In the genomic region with DNA sequence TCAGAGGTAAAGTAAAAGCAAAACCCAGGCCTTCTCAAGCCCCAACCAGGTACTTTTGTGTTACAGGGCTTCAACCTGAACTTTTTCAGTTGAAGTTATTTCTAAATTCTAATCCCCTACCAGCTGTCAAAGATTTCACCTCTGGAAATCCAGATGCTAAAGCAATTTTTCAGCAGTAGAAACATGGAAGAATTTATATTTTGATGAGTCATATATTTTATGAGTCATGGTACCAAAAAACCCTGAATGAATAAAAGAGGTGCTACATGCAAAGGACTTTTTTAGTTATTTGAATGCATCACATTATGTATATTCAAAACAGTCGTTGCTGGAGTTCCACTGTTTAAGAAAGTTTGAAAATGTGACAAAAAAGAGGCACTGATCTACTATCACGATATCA, we compare ENCODE assay signal across 21 cellular contexts.
A peak's percentile ranks its signal among the peaks of the same experiment; 100 is the strongest.
DNase-seq lines count a peak whose midpoint lies in the region; ATAC-seq, FAIRE-seq and TF ChIP-seq lines count a peak whose summit lies in the region.
"Had no signal": no experiment of that assay in that cellular context is flagged by ENCODE, and none has a peak within 500 bp of the region (broad histone marks: within the 10 kb centered on the region; RNA-seq: fewer than 3 reads in every experiment).

No MANE protein-coding gene starts in this region.

- H3K79me2 ChIP-seq in GM23338 (replicated peaks; ENCODE audit: insufficient read depth) (no peaks in the 10 kb centered on the region), astrocyte (ENCODE audit: insufficient read depth, low read length) (no peaks in the 10 kb centered on the region)

- TF ChIP-seq POLR2A in tibial nerve (IDR thresholded peaks at IDR 0.05) = no peak

- no peak overlapping the region for H3K4me3 Mint-ChIP-seq in GM23338
- no peak overlapping the region for H3K4me3 Mint-ChIP-seq in astrocyte (ENCODE audit: unreplicated experiment)

- TF ChIP-seq EP300 in tibial nerve (IDR thresholded peaks at IDR 0.05) = no peak

- 82 to 86% methylated on average over 2 of the region's 2 CpGs for WGBS in tibial nerve, 2 donors

- no peak overlapping the region for H3K9ac ChIP-seq in astrocyte (ENCODE audit: low read length)

- H4K20me1 ChIP-seq in GM23338 (replicated peaks; ENCODE audit: insufficient read depth) (no peaks in the 10 kb centered on the region), astrocyte (ENCODE audit: insufficient read depth, low read length) (no peaks in the 10 kb centered on the region)

- H3K4me2 ChIP-seq in GM23338 (no peak overlapping the region), astrocyte (ENCODE audit: low read length) (no peak overlapping the region)

- no peaks in the 10 kb centered on the region for H3K27me3 ChIP-seq in GM23338 (ENCODE audit: insufficient read depth)
- no peaks in the 10 kb centered on the region for H3K27me3 ChIP-seq in astrocyte (ENCODE audit: insufficient read depth, low read length)
- no peaks in the 10 kb centered on the region for H3K27me3 ChIP-seq in tibial nerve

- no peaks in the 10 kb centered on the region for H3K9me2 ChIP-seq in GM23338 (ENCODE audit: insufficient read depth)

- H3F3A ChIP-seq in GM23338 (replicated peaks; ENCODE audit: low read depth) = no peaks in the 10 kb centered on the region

- H3K36me3 ChIP-seq in GM23338 (ENCODE audit: insufficient read depth) = no peaks in the 10 kb centered on the region
- no peaks in the 10 kb centered on the region for H3K36me3 ChIP-seq in astrocyte (ENCODE audit: insufficient read depth, low read length)
- H3K36me3 ChIP-seq in tibial nerve = no peaks in the 10 kb centered on the region
- H3K36me3 ChIP-seq: HAP-1 had no signal

- no peak for ATAC-seq in GM23338
- ATAC-seq in GM19463 (IDR thresholded peaks at IDR 0.05; ENCODE audit: unreplicated experiment) = no peak

- peak; percentile 13 for DNase-seq in AG08395 (ENCODE audit: low spot score)
- DNase-seq in GM23338 (ENCODE audit: low spot score) = no peak
- DNase-seq in astrocyte (ENCODE audit: low read depth) = peak; percentile 14
- peak; percentile 8 for DNase-seq in fibroblast of pulmonary artery (ENCODE audit: low read depth)
- DNase-seq in tibial nerve (ENCODE audit: low spot score in 2 of 2) = no peak
- DNase-seq in activated effector memory CD4-positive, alpha-beta T cell treated with anti-CD3 and anti-CD28 coated beads, Interleukin-2, amount 50 U/mL, for 16 hours = no peak
- DNase-seq in COLO829 (ENCODE audit: low spot score) = no peak
- DNase-seq: AML-193, DMS79, KG1, NCI-H1417 treated with DMSO at 0.1 percent for 48 hours, NCI-H1930, NCI-H226, NCI-H524, NCI-H82, OCI-M1, RPMI8226, SHP77 treated with DMSO at 0.1 percent for 48 hours had no signal

- H3K4me1 ChIP-seq in GM23338 (ENCODE audit: insufficient read depth) (no peaks in the 10 kb centered on the region), astrocyte (ENCODE audit: insufficient read depth, low read length) (no peaks in the 10 kb centered on the region), tibial nerve (no peaks in the 10 kb centered on the region)
- H3K4me1 ChIP-seq: HAP-1 had no signal

- TF ChIP-seq CTCF in GM23338 (conservative IDR thresholded peaks at IDR 0.05; ENCODE audit: low read depth in 2 of 2) (no peak), astrocyte (IDR thresholded peaks at IDR 0.05; ENCODE audit: insufficient read depth, low read depth, low read length) (no peak), fibroblast of pulmonary artery (IDR thresholded peaks at IDR 0.05; ENCODE audit: low read length, missing control alignments) (no peak), tibial nerve (IDR thresholded peaks at IDR 0.05) (no peak)

- H3K27ac Mint-ChIP-seq in GM23338 (peak overlapping the region; percentile 54), astrocyte (ENCODE audit: unreplicated experiment) (no peak overlapping the region)

- H3K4me3 ChIP-seq in GM23338 (no peak overlapping the region), astrocyte (ENCODE audit: insufficient read depth, low read depth, low read length) (no peak overlapping the region), fibroblast of pulmonary artery (replicated peaks; ENCODE audit: low read depth, low read length) (no peak overlapping the region), tibial nerve (no peak overlapping the region)
- H3K4me3 ChIP-seq: HAP-1 had no signal

- H3K9me3 ChIP-seq in astrocyte (ENCODE audit: insufficient read depth, low read depth, low read length) (no peaks in the 10 kb centered on the region), tibial nerve (no peaks in the 10 kb centered on the region)
- H3K9me3 ChIP-seq: HAP-1 had no signal

- no peak for FAIRE-seq in astrocyte (lab: Jason Lieb, UNC)

- H3K27me3 Mint-ChIP-seq in GM23338 (ENCODE audit: insufficient read depth, low read depth, poor library complexity) (no peaks in the 10 kb centered on the region), astrocyte (ENCODE audit: low read depth, unreplicated experiment) (no peaks in the 10 kb centered on the region)

- no peaks in the 10 kb centered on the region for H3K9me3 Mint-ChIP-seq in GM23338
- H3K9me3 Mint-ChIP-seq in astrocyte (ENCODE audit: unreplicated experiment) = no peaks in the 10 kb centered on the region

- H3K27ac ChIP-seq in GM23338 (ENCODE audit: low read depth) = no peak overlapping the region
- no peak overlapping the region for H3K27ac ChIP-seq in astrocyte (ENCODE audit: low read depth, low read length)
- no peak overlapping the region for H3K27ac ChIP-seq in tibial nerve
- H3K27ac ChIP-seq: C4-2B had no signal

- no peaks in the 10 kb centered on the region for H3K36me3 Mint-ChIP-seq in GM23338 (ENCODE audit: low read depth)
- H3K36me3 Mint-ChIP-seq in astrocyte (ENCODE audit: low read depth, unreplicated experiment) = no peaks in the 10 kb centered on the region

- H3K4me1 Mint-ChIP-seq in GM23338 = peaks cover 7% of the 10 kb centered on the region
- H3K4me1 Mint-ChIP-seq in astrocyte (ENCODE audit: low read depth, unreplicated experiment) = no peaks in the 10 kb centered on the region

- H2AFZ ChIP-seq in GM23338 (peak overlapping the region; percentile 36; the same call in 1 of the 2 replicates), astrocyte (ENCODE audit: low read depth, low read length) (no peak overlapping the region)

TF ChIP-seq in GM23338, 12 proteins besides CTCF, POLR2A, EP300 and RAD21 (continues in another document):
- TF ChIP-seq JUNB (IDR thresholded peaks at IDR 0.05; ENCODE audit: unreplicated experiment) (no peak), EZH2phosphoT487 (IDR thresholded peaks at IDR 0.05; ENCODE audit: unreplicated experiment) (no peak), ETS1 (IDR thresholded peaks at IDR 0.05) (no peak), POLR2AphosphoS5 (IDR thresholded peaks at IDR 0.05; ENCODE audit: low read depth) (no peak), STAT1 (IDR thresholded peaks at IDR 0.05; ENCODE audit: unreplicated experiment) (no peak), CREB1 (CRISPR knock-in tag; IDR thresholded peaks at IDR 0.05; ENCODE audit: low read depth) (no peak), ZNF331 (CRISPR knock-in tag; IDR thresholded peaks at IDR 0.05; ENCODE audit: low read depth) (no peak), ZNF114 (CRISPR knock-in tag; IDR thresholded peaks at IDR 0.05) (no peak), EZH2 (IDR thresholded peaks at IDR 0.05; ENCODE audit: low read depth, unreplicated experiment) (no peak)

Comparison
In these comparisons a context has a peak if more than half of its experiments do, and no peak if none do; other contexts are left out.
1. DNase-seq: peak in AG08395 (single experiment), astrocyte (single experiment) and fibroblast of pulmonary artery (single experiment); none in GM23338 (single experiment), tibial nerve (0 of 2), activated effector memory CD4-positive, alpha-beta T cell treated with anti-CD3 and anti-CD28 coated beads, Interleukin-2, amount 50 U/mL, for 16 hours (single experiment) and COLO829 (single experiment).